ENCODE assay signal across 9 cellular contexts in the genomic region with DNA sequence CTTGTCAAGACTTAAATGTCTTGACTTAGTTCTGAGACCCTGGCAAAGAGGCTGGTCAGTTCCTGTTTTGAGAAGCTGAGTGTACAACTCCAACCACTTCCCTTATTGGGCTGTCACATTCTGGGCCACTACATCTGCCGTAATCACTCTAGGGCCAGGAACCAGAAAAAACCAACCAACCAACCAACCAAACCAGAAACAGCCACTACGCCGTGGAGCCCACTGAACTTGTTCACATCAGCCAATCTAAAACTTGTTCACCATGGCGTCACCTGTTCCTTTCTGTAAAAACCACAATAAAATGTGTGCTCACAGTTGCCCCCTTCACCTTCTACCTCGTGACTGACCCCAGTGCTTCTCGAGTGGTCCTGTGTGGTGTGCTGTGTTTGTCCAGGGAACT.
DNase-seq lines count a peak whose midpoint lies in the region; ATAC-seq and TF ChIP-seq lines count a peak whose summit lies in the region.
"Had no signal": no experiment of that assay in that cellular context is flagged by ENCODE, and none has a peak within 500 bp of the region (broad histone marks: within the 10 kb centered on the region; RNA-seq: fewer than 3 reads in every experiment).

No MANE protein-coding gene starts in this region.

- no peaks in the 10 kb centered on the region for H3K27me3 ChIP-seq in prostate gland (replicated peaks; ENCODE audit: insufficient read depth)

- no peaks in the 10 kb centered on the region for H3K36me3 ChIP-seq in prostate gland

- H3K4me1 ChIP-seq in prostate gland (replicated peaks) = no peaks in the 10 kb centered on the region

- no peak for TF ChIP-seq POLR2A in prostate gland (IDR thresholded peaks at IDR 0.05)

- DNase-seq in CMK (ENCODE audit: low read depth) (peak; percentile 38), head of caudate nucleus (peak in 27 of 42 donors; percentile 5 to 56 (median 18)), EL (no peak), prostate gland (ENCODE audit: low spot score) (no peak), HK-2 (ENCODE audit: unreplicated experiment) (no peak), DMS 273 (lab: John Stamatoyannopoulos, UW; ENCODE audit: unreplicated experiment) (no peak)
- DNase-seq: DND-41 had no signal

- ATAC-seq in GM21367 (IDR thresholded peaks at IDR 0.05; ENCODE audit: unreplicated experiment) (peak; percentile 81), HG03460 (IDR thresholded peaks at IDR 0.05; ENCODE audit: unreplicated experiment) (peak; percentile 79)

- no peak for TF ChIP-seq CTCF in prostate gland (IDR thresholded peaks at IDR 0.05)

- no peak overlapping the region for H3K27ac ChIP-seq in prostate gland

- H3K9me3 ChIP-seq in prostate gland = no peaks in the 10 kb centered on the region

- 86% methylated on average over 6 of the region's 6 CpGs for WGBS in prostate gland

- no peak overlapping the region for H3K4me3 ChIP-seq in prostate gland

- intact Hi-C loops in head of caudate nucleus (cut with DNase I) = no loop called here
- intact Hi-C loops in prostate gland (cut with DNase I) = no loop called here

Comparison
In these comparisons a context has a peak if more than half of its experiments do, and no peak if none do; other contexts are left out.
1. DNase-seq: peak in CMK (single experiment) and head of caudate nucleus (27 of 42); none in EL (single experiment), prostate gland (single experiment), HK-2 (single experiment) and DMS 273 (single experiment).